ENCODE assay signal across 8 cellular contexts in genomic region chr1:151346769-151347522, GRCh38. TPM values are rescaled to one million over a fixed set of nuclear protein-coding genes. Genes with fewer than 3 reads are reported as not detected.
DNase-seq lines count a peak whose midpoint lies in the region; ATAC-seq and TF ChIP-seq lines count a peak whose summit lies in the region.

Gene RFX5, minus strand, starts transcription at chr1:151347252. Its CDS starts 932 bp downstream, at chr1:151346320.

- 0 to 1% methylated on average over 38 of the region's 38 CpGs for WGBS in heart right ventricle, 2 donors
- 1% methylated on average over 35 to 37 of the region's 38 CpGs for WGBS in upper lobe of left lung, 2 donors

- in situ Hi-C loops in GM13976 (cut with MboI; ENCODE audit: low sequenced_read_pairs, unreplicated experiment): no loop called here

- TF ChIP-seq CTCF in GM13976 (IDR thresholded peaks at IDR 0.05; ENCODE audit: borderline replicate concordance, control extremely low read depth, extremely low read depth, insufficient read depth, missing control alignments) (no peak), heart right ventricle (IDR thresholded peaks at IDR 0.05) (no peak), upper lobe of left lung (IDR thresholded peaks at IDR 0.05) (no peak)

- TF ChIP-seq EP300 in upper lobe of left lung (IDR thresholded peaks at IDR 0.05): peak in 1 of 4 donors; percentile 34

- H3K4me3 ChIP-seq in heart right ventricle: peak within 1 kb of the TSS; percentile 56 to 82 (median 68)
- H3K4me3 ChIP-seq in upper lobe of left lung: peak within 1 kb of the TSS; percentile 2 to 73 (median 67)

- H3K9me3 ChIP-seq in heart right ventricle (peaks cover 0 to 15% (median 0%) of the 10 kb centered on the region in 11 donors), upper lobe of left lung (no peaks in the 10 kb centered on the region)

- H3K36me3 ChIP-seq in heart right ventricle: peaks cover 0 to 41% (median 16%) of the 10 kb centered on the region in 9 donors
- H3K36me3 ChIP-seq in upper lobe of left lung: peaks cover 0 to 29% (median 18%) of the 10 kb centered on the region in 4 donors

- ATAC-seq in HG02870 (IDR thresholded peaks at IDR 0.05; ENCODE audit: unreplicated experiment): peak; percentile 92
- peak; percentile 96 to 99 (median 98) for ATAC-seq in heart right ventricle
- ATAC-seq in upper lobe of left lung (ENCODE audit: low FRiP score in 2 of 2): peak; percentile 97 to 98

- intact Hi-C loops in T-helper 1 cell treated with Interleukin-12 subunit alpha and Interleukin-12 subunit beta and Interleukin-4 antibody, amounts not matched to agents 30 ng/mL and 1 ng/mL, for 36 hours (cut with micrococcal nuclease): loop anchor here (1.0 to 5.0 kb wide), 19 partner anchors 20 to 985 kb away; partner anchors contain the start of genes ARNT, C2CD4D, CGN and LYSMD1
- intact Hi-C loops in heart right ventricle (cut with DNase I): loop anchor here in 7 of 10 donors (1.0 to 10.0 kb wide), 7 partner anchors 20 to 152 kb away; partner anchors contain the start of genes PIP5K1A (in 5 of the 7), VPS72 (in 5 of the 7), PSMB4 (in 4 of the 7) and PI4KB (in 1 of the 7)
- intact Hi-C loops in posterior cingulate gyrus (cut with DNase I): loop anchor here (5.0 kb wide), 1 partner anchor 50 kb away; the partner anchor contains the start of gene PSMB4

- H3K4me1 ChIP-seq in heart right ventricle (peaks cover 0 to 25% (median 13%) of the 10 kb centered on the region in 9 donors), upper lobe of left lung (peaks cover 9 to 20% (median 14%) of the 10 kb centered on the region in 4 donors)

- TF ChIP-seq POLR2A in upper lobe of left lung (IDR thresholded peaks at IDR 0.05): peak in 3 of 4 donors; percentile 30 to 78 (median 76)

- no peaks in the 10 kb centered on the region for H3K27me3 ChIP-seq in heart right ventricle
- H3K27me3 ChIP-seq in upper lobe of left lung: no peaks in the 10 kb centered on the region

- DNase-seq in GM13976 (ENCODE audit: low spot score) (peak; percentile 93), NCI-H146 treated with DMSO at 0.1 percent for 48 hours (lab: John Stamatoyannopoulos, UW; ENCODE audit: unreplicated experiment) (peak; percentile 93), amniotic epithelial cell (ENCODE audit: low read depth) (peak; percentile 95), heart right ventricle (peak; percentile 89 to 95), posterior cingulate gyrus (peak; percentile 84 to 99 (median 93)), upper lobe of left lung (peak; percentile 90 to 99)

- H3K27ac ChIP-seq in heart right ventricle: peak within 1 kb of the TSS; percentile 16 to 95 (median 89)
- H3K27ac ChIP-seq in upper lobe of left lung: peak within 1 kb of the TSS; percentile 81 to 95 (median 94)

RNA-seq across cellular contexts. Expression of gene RFX5, which starts in this region (rescaled TPM):
- 118 and 120 TPM in 2 replicates for total RNA-seq in T-helper 1 cell treated with Interleukin-12 subunit alpha and Interleukin-12 subunit beta and Interleukin-4 antibody, amounts not matched to agents 30 ng/mL and 1 ng/mL, for 36 hours
- 10 to 100 TPM; 12.6 to 38.4 (median 24.0) TPM for total RNA-seq in heart right ventricle
- 1 to 10 TPM; 6.5 to 8.9 TPM for polyA plus RNA-seq in heart right ventricle
- total RNA-seq in upper lobe of left lung: 10 to 100 TPM; 31.5 to 55.5 (median 43.2) TPM

Comparison
In these comparisons a context has a peak if more than half of its experiments do, and no peak if none do; other contexts are left out.
1. Peak in every context shown above with its lines: DNase-seq, ATAC-seq, H3K4me3 ChIP-seq and H3K27ac ChIP-seq.